ENCODE assay signal across 9 cellular contexts in the genomic region with DNA sequence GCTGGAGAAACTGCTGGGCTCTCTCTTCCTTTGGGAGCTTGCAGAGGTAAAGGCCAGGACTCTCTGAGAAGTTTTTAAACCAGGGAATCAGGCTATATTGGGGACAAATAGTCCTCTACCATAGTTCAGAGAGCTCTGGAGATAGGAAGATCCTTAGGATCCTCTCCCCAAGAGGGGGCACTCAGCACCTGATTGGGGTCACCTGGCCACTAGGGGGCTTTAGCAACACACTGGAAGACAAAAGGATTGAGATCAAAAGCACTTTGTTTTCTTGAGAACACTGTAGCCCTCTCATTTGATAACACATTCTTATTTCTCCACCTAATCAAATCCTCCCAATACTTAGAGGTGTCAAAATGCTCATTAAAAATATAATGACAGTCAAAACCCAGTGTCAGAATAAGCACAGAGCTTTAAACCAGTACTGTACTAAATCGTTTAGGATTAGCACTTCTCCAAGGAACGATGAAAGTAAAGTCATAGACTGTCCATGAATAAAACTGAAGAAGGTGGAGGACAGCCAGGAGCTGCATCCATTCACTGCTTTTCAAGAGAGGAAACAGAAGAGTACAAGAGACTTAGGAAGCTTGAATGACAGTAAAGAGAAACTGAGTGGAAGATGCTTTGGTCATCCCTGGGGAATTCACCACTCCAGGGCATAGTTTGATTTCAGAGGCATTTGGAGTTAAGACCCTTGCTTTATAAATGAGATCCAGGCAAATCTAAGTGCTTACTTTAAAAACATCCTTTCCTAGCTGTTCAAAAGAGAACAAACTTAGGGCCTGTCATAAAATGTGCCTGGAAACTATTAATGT. TPM values are rescaled to one million over a fixed set of nuclear protein-coding genes. Genes with fewer than 3 reads are reported as not detected.
DNase-seq lines count a peak whose midpoint lies in the region; ATAC-seq and TF ChIP-seq lines count a peak whose summit lies in the region.
"Had no signal": no experiment of that assay in that cellular context is flagged by ENCODE, and none has a peak within 500 bp of the region (broad histone marks: within the 10 kb centered on the region; RNA-seq: fewer than 3 reads in every experiment).

No MANE protein-coding gene starts in this region.

- TF ChIP-seq CTCF in AG09319 (IDR thresholded peaks at IDR 0.05; ENCODE audit: low read depth, low read length) (peak; percentile 18), GM12865 (IDR thresholded peaks at IDR 0.05; ENCODE audit: insufficient read depth, low read depth, low read length, missing control alignments) (peak; percentile 64), glutamatergic neuron (IDR thresholded peaks at IDR 0.05; ENCODE audit: partially characterized antibody, unreplicated experiment) (peak; percentile 35)

- no peak for DNase-seq in AG09319 (ENCODE audit: extremely low read depth, low read depth)
- peak; percentile 55 for DNase-seq in GM12865 (ENCODE audit: low read depth)
- DNase-seq in SK-MEL-5 (ENCODE audit: low read depth, low spot score): peak; percentile 12
- DNase-seq in glutamatergic neuron: no peak
- no peak for DNase-seq in NCI-H2196 (lab: John Stamatoyannopoulos, UW; ENCODE audit: unreplicated experiment)
- no peak for DNase-seq in GF-D8 (lab: John Stamatoyannopoulos, UW)

- H3K4me3 Mint-ChIP-seq in glutamatergic neuron (ENCODE audit: unreplicated experiment): no peak overlapping the region

- no peaks in the 10 kb centered on the region for H3K4me1 Mint-ChIP-seq in glutamatergic neuron (ENCODE audit: low read depth, unreplicated experiment)

- ATAC-seq in GM18502 (IDR thresholded peaks at IDR 0.05; ENCODE audit: poor library complexity, unreplicated experiment) (no peak), HG02642 (IDR thresholded peaks at IDR 0.05; ENCODE audit: poor library complexity, unreplicated experiment) (no peak)

- H3K36me3 Mint-ChIP-seq in glutamatergic neuron (ENCODE audit: unreplicated experiment): no peaks in the 10 kb centered on the region

- H3K27me3 Mint-ChIP-seq in glutamatergic neuron (ENCODE audit: unreplicated experiment): no peaks in the 10 kb centered on the region

- H3K27ac Mint-ChIP-seq in glutamatergic neuron (ENCODE audit: unreplicated experiment): no peak overlapping the region

- H3K9me3 Mint-ChIP-seq in glutamatergic neuron (ENCODE audit: unreplicated experiment): no peaks in the 10 kb centered on the region

- in situ Hi-C loops in SK-MEL-5 (cut with HindIII; ENCODE audit: low pct_unique_long_range_greater_than_20kb, low sequenced_read_pairs): no loop called here

- H3K4me3 ChIP-seq in GM12865 (ENCODE audit: low read depth, low read length): no peak overlapping the region
- H3K4me3 ChIP-seq: SJSA1 had no signal

RNA-seq across cellular contexts. Expression of gene BMP4, which starts 26.5 kb away (rescaled TPM):
- 2.6 and 2.8 TPM in 2 replicates for total RNA-seq in SK-MEL-5 (2014; rRNA removed; shearing (Covaris generic))
- polyA plus RNA-seq in SK-MEL-5 (2015; cell fraction: cytosol; rRNA removed): 0.17 and 0.90 TPM in 2 replicates
- polyA plus RNA-seq in SK-MEL-5 (2015; cell fraction: nucleus; rRNA removed): 0.95 TPM in 1 of 2 replicates, not detected in the other
- total RNA-seq in glutamatergic neuron (ENCODE audit: unreplicated experiment): 3.7 TPM

Comparison
In these comparisons a context has a peak if more than half of its experiments do, and no peak if none do; other contexts are left out.
1. DNase-seq: peak in GM12865 (single experiment) and SK-MEL-5 (single experiment); none in AG09319 (single experiment), glutamatergic neuron (single experiment), NCI-H2196 (single experiment) and GF-D8 (single experiment).
2. Peak in every context shown above with its lines, with median percentiles within 50 percentile points of each other: CTCF ChIP-seq.